ENCODE assay signal across 1 cellular context in genomic region chr16:4696905-4697866, GRCh38.
TF ChIP-seq lines count a peak whose summit lies in the region.

No MANE protein-coding gene starts in this region.

TF ChIP-seq in K562, 482 proteins besides CTCF, POLR2A, EP300 and RAD21:
- TF ChIP-seq POLR2G (IDR thresholded peaks at IDR 0.05; ENCODE audit: low read depth, low read length) (peak; percentile 51; the same call in 1 of the 2 replicates), RBM22 (IDR thresholded peaks at IDR 0.05; ENCODE audit: low read depth, low read length, poor library complexity, severe bottlenecking) (peak; percentile 5), HBP1 (CRISPR knock-in tag; IDR thresholded peaks at IDR 0.05) (no peak), MCM7 (IDR thresholded peaks at IDR 0.05) (no peak), NCOR1 (IDR thresholded peaks at IDR 0.05) (no peak)
- TF ChIP-seq, protein P1, sequence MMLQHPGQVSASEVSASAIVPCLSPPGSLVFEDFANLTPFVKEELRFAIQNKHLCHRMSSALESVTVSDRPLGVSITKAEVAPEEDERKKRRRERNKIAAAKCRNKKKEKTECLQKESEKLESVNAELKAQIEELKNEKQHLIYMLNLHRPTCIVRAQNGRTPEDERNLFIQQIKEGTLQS (IDR thresholded peaks at IDR 0.05), result no peak
- TF ChIP-seq, protein P1 (CRISPR knock-in tag; conservative IDR thresholded peaks at IDR 0.05), result no peak
